In genomic region chr3:122957707-122958210, GRCh38 we compare ENCODE assay signal across 23 cellular contexts.
DNase-seq lines count a peak whose midpoint lies in the region; ATAC-seq and TF ChIP-seq lines count a peak whose summit lies in the region.
"Had no signal": no experiment of that assay in that cellular context is flagged by ENCODE, and none has a peak within 500 bp of the region (broad histone marks: within the 10 kb centered on the region; RNA-seq: fewer than 3 reads in every experiment).

No MANE protein-coding gene starts in this region.

- H3K9me3 ChIP-seq in heart left ventricle: no peaks in the 10 kb centered on the region
- H3K9me3 ChIP-seq in aorta (ENCODE audit: control insufficient read depth, low read length): no peaks in the 10 kb centered on the region
- H3K9me3 ChIP-seq: A549, psoas muscle had no signal

- H3K4me1 ChIP-seq in heart left ventricle (peaks cover 0 to 77% (median 41%) of the 10 kb centered on the region in 12 donors), aorta (ENCODE audit: control insufficient read depth in 1 of 2, insufficient read depth in 2 of 2, low read length in 2 of 2) (peaks cover 0 to 5% of the 10 kb centered on the region in 2 donors)
- H3K4me1 ChIP-seq: psoas muscle had no signal

- CTCF ChIA-PET in activated CD4-positive, alpha-beta T cell treated with anti-CD3 and anti-CD28 coated beads, Interleukin-2, amount 10 ng/mL, durations not matched to agents 7 days and 5 days (lab: Charles Lee): no interaction called here

- peaks cover 0 to 4% (median 0%) of the 10 kb centered on the region in 9 donors for H3K27me3 ChIP-seq in heart left ventricle
- H3K27me3 ChIP-seq in aorta (ENCODE audit: control insufficient read depth in 1 of 2, insufficient read depth in 2 of 2, low read length in 1 of 2): no peaks in the 10 kb centered on the region

- H3K27ac Mint-ChIP-seq in nephron: peak overlapping the region; percentile 87 to 96 (median 93)
- H3K27ac Mint-ChIP-seq in activated CD4-positive, alpha-beta T cell treated with anti-CD3 and anti-CD28 coated beads, Interleukin-2, amount 10 ng/mL, durations not matched to agents 7 days and 5 days: no peak overlapping the region
- H3K27ac Mint-ChIP-seq: activated CD4-positive, alpha-beta memory T cell treated with anti-CD3 and anti-CD28 coated beads for 36 hours; activated naive CD4-positive, alpha-beta T cell treated with anti-CD3 and anti-CD28 coated beads, Interleukin-2, amount 50 U/mL, for 72 hours; naive thymus-derived CD8-positive, alpha-beta T cell; type B pancreatic cell had no signal

- peaks cover 83% of the 10 kb centered on the region for H3K4me1 Mint-ChIP-seq in nephron
- H3K4me1 Mint-ChIP-seq in activated CD4-positive, alpha-beta T cell treated with anti-CD3 and anti-CD28 coated beads, Interleukin-2, amount 10 ng/mL, durations not matched to agents 7 days and 5 days: no peaks in the 10 kb centered on the region

- H3K36me3 Mint-ChIP-seq in nephron (ENCODE audit: low read depth): no peaks in the 10 kb centered on the region
- H3K36me3 Mint-ChIP-seq in activated CD4-positive, alpha-beta T cell treated with anti-CD3 and anti-CD28 coated beads, Interleukin-2, amount 10 ng/mL, durations not matched to agents 7 days and 5 days (ENCODE audit: low read depth): no peaks in the 10 kb centered on the region
- H3K36me3 Mint-ChIP-seq: activated CD4-positive, alpha-beta memory T cell treated with anti-CD3 and anti-CD28 coated beads for 36 hours; activated naive CD4-positive, alpha-beta T cell treated with anti-CD3 and anti-CD28 coated beads, Interleukin-2, amount 50 U/mL, for 72 hours; naive thymus-derived CD8-positive, alpha-beta T cell had no signal

- ATAC-seq in Right ventricle myocardium inferior (peak; percentile 92), heart left ventricle (peak; percentile 79 to 83 (median 82)), aorta (ENCODE audit: low FRiP score) (peak; percentile 89), HG02970 (IDR thresholded peaks at IDR 0.05; ENCODE audit: low FRiP score, unreplicated experiment) (no peak)
- ATAC-seq: A549; activated naive CD4-positive, alpha-beta T cell treated with anti-CD3 and anti-CD28 coated beads, Interleukin-2, amount 50 U/mL, for 72 hours; naive thymus-derived CD8-positive, alpha-beta T cell; psoas muscle had no signal

- TF ChIP-seq POLR2A in heart left ventricle (IDR thresholded peaks at IDR 0.05): no peak

- H3K27me3 Mint-ChIP-seq in nephron (ENCODE audit: low read depth): peaks cover 15% of the 10 kb centered on the region
- peaks cover 13% of the 10 kb centered on the region for H3K27me3 Mint-ChIP-seq in activated CD4-positive, alpha-beta T cell treated with anti-CD3 and anti-CD28 coated beads, Interleukin-2, amount 10 ng/mL, durations not matched to agents 7 days and 5 days

- H3K4me3 ChIP-seq in heart left ventricle (peak overlapping the region in 1 of 12 donors; percentile 30), aorta (ENCODE audit: low read length in 2 of 2) (no peak overlapping the region)
- H3K4me3 ChIP-seq: A549, psoas muscle had no signal

- H3K9me3 Mint-ChIP-seq in nephron: no peaks in the 10 kb centered on the region
- H3K9me3 Mint-ChIP-seq in activated CD4-positive, alpha-beta T cell treated with anti-CD3 and anti-CD28 coated beads, Interleukin-2, amount 10 ng/mL, durations not matched to agents 7 days and 5 days: no peaks in the 10 kb centered on the region
- H3K9me3 Mint-ChIP-seq: activated CD4-positive, alpha-beta memory T cell treated with anti-CD3 and anti-CD28 coated beads for 36 hours; activated naive CD4-positive, alpha-beta T cell treated with anti-CD3 and anti-CD28 coated beads, Interleukin-2, amount 50 U/mL, for 72 hours; naive thymus-derived CD8-positive, alpha-beta T cell; type B pancreatic cell had no signal

- POLR2A ChIA-PET in activated CD4-positive, alpha-beta T cell treated with anti-CD3 and anti-CD28 coated beads, Interleukin-2, amount 10 ng/mL, durations not matched to agents 7 days and 5 days (lab: Charles Lee): no interaction called here

- TF ChIP-seq CTCF in heart left ventricle (IDR thresholded peaks at IDR 0.05) (no peak), nephron (IDR thresholded peaks at IDR 0.05; ENCODE audit: unreplicated experiment in 3 of 3) (no peak)

- H3K4me3 Mint-ChIP-seq in nephron: peak overlapping the region in 1 of 3 experiments; percentile 37
- no peak overlapping the region for H3K4me3 Mint-ChIP-seq in activated CD4-positive, alpha-beta T cell treated with anti-CD3 and anti-CD28 coated beads, Interleukin-2, amount 10 ng/mL, durations not matched to agents 7 days and 5 days
- H3K4me3 Mint-ChIP-seq: activated CD4-positive, alpha-beta memory T cell treated with anti-CD3 and anti-CD28 coated beads for 36 hours; naive thymus-derived CD8-positive, alpha-beta T cell; type B pancreatic cell had no signal

- H3K27ac ChIP-seq in heart left ventricle (peak overlapping the region; percentile 20 to 95 (median 80)), aorta (ENCODE audit: low read depth in 1 of 2, low read length in 2 of 2) (peak overlapping the region in 1 of 2 donors; percentile 14)
- H3K27ac ChIP-seq: A549, psoas muscle had no signal

- WGBS in heart left ventricle, 4 donors: 14 to 43% (median 31%) methylated on average over 4 of the region's 4 CpGs
- WGBS in aorta, 2 donors: 2 to 7% methylated on average over 4 of the region's 4 CpGs

- H3K36me3 ChIP-seq in heart left ventricle: no peaks in the 10 kb centered on the region
- no peaks in the 10 kb centered on the region for H3K36me3 ChIP-seq in aorta (ENCODE audit: control insufficient read depth in 1 of 2, insufficient read depth in 2 of 2, low read length in 1 of 2)

- intact Hi-C loops in Right ventricle myocardium inferior (cut with DNase I): loop anchor here (2.0 kb wide), 1 partner anchor 17 kb away; no protein-coding TSS in a partner anchor
- intact Hi-C loops in cardiac septum (cut with DNase I): loop anchor here (1.0 kb wide), 1 partner anchor 12 kb away; no protein-coding TSS in a partner anchor
- intact Hi-C loops in heart left ventricle (cut with DNase I): loop anchor here in 2 of 10 donors (2.0 kb wide), 2 partner anchors 13 to 17 kb away; no protein-coding TSS in a partner anchor
- intact Hi-C loops in aorta (cut with DNase I): no loop called here

- DNase-seq in Right ventricle myocardium inferior (ENCODE audit: missing footprints) (no peak), cardiac septum (ENCODE audit: low spot score) (no peak), heart left ventricle (peak; percentile 54 to 82 (median 71)), aorta (peak in 1 of 2 donors; percentile 75), hepatic stellate cell (ENCODE audit: low spot score) (no peak)
- DNase-seq in activated CD4-positive, alpha-beta T cell treated with anti-CD3 and anti-CD28 coated beads, Interleukin-2, amount 10 ng/mL, durations not matched to agents 7 days and 5 days: no peak
- DNase-seq: activated CD4-positive, alpha-beta memory T cell treated with anti-CD3 and anti-CD28 coated beads for 36 hours; activated T-cell treated with anti-CD3 and anti-CD28 coated beads, Interleukin-2, amount 50 U/mL, for 48 hours; C1 segment of cervical spinal cord; caudate nucleus; DMS79; effector CD4-positive, alpha-beta T cell; Karpas-422; naive thymus-derived CD8-positive, alpha-beta T cell; NCI-H1105 treated with DMSO at 0.1 percent for 48 hours; NCI-H82; psoas muscle; stimulated activated naive CD4-positive, alpha-beta T cell treated with Interleukin-2 at 50 U/mL for 16 hours had no signal

Comparison
In these comparisons a context has a peak if more than half of its experiments do, and no peak if none do; other contexts are left out.
1. DNase-seq: peak in heart left ventricle (5 of 5); none in Right ventricle myocardium inferior (single experiment), cardiac septum (single experiment), hepatic stellate cell (single experiment) and activated CD4-positive, alpha-beta T cell treated with anti-CD3 and anti-CD28 coated beads, Interleukin-2, amount 10 ng/mL, durations not matched to agents 7 days and 5 days (single experiment).
2. intact Hi-C loops: an anchor here in Right ventricle myocardium inferior (2.0 kb wide) and cardiac septum (1.0 kb wide); none called in aorta.